Comparison of ENCODE assay signal across 12 cellular contexts in genomic region chr12:59699408-59700144, GRCh38.
A peak's percentile ranks its signal among the peaks of the same experiment; 100 is the strongest.
DNase-seq lines count a peak whose midpoint lies in the region; ATAC-seq and TF ChIP-seq lines count a peak whose summit lies in the region.
"Had no signal": no experiment of that assay in that cellular context is flagged by ENCODE, and none has a peak within 500 bp of the region (broad histone marks: within the 10 kb centered on the region; RNA-seq: fewer than 3 reads in every experiment).

No MANE protein-coding gene starts in this region.

- H3K27me3 ChIP-seq in gastroesophageal sphincter (no peaks in the 10 kb centered on the region), skeletal muscle tissue (ENCODE audit: control insufficient read depth in 3 of 3, insufficient read depth in 3 of 3, low read length in 3 of 3) (no peaks in the 10 kb centered on the region), ascending aorta (no peaks in the 10 kb centered on the region)
- H3K27me3 ChIP-seq in effector memory CD4-positive, alpha-beta T cell (replicated peaks; ENCODE audit: control insufficient read depth, insufficient read depth, low read length, poor library complexity, severe bottlenecking), result no peaks in the 10 kb centered on the region

- H3K4me3 ChIP-seq in SK-N-MC (peak overlapping the region; percentile 75), gastroesophageal sphincter (no peak overlapping the region), skeletal muscle tissue (ENCODE audit: low read length in 3 of 3) (no peak overlapping the region), ascending aorta (no peak overlapping the region)
- no peak overlapping the region for H3K4me3 ChIP-seq in effector memory CD4-positive, alpha-beta T cell (ENCODE audit: insufficient read depth, low read depth, low read length, poor library complexity, severe bottlenecking)

- H3K9ac ChIP-seq in SK-N-MC (ENCODE audit: insufficient read length) (peak overlapping the region; percentile 90), skeletal muscle tissue (ENCODE audit: low read depth in 1 of 3, low read length in 3 of 3) (no peak overlapping the region)

- DNase-seq in HCEC 1CT, result peak; percentile 92
- DNase-seq in SK-N-MC (ENCODE audit: low read depth, low spot score), result peak; percentile 73
- DNase-seq in effector memory CD4-positive, alpha-beta T cell, result no peak
- no peak for DNase-seq in ascending aorta (ENCODE audit: low spot score in 2 of 2)
- DNase-seq: activated CD8-positive, alpha-beta T cell treated with anti-CD3 and anti-CD28 coated beads, Interleukin-2, amount 10 ng/mL, durations not matched to agents 7 days and 5 days; DMS79; NCI-H526 treated with DMSO at 0.1 percent for 48 hours; occipital lobe had no signal

- peak; percentile 69 for ATAC-seq in gastroesophageal sphincter
- ATAC-seq in HG03039 (IDR thresholded peaks at IDR 0.05; ENCODE audit: unreplicated experiment), result no peak
- no peak for ATAC-seq in activated CD4-positive, CD25-positive, alpha-beta regulatory T cell treated with anti-CD3 and anti-CD28 coated beads, Interleukin-2, amount 50 U/mL, for 24 hours
- ATAC-seq: activated CD8-positive, alpha-beta T cell treated with anti-CD3 and anti-CD28 coated beads, Interleukin-2, amount 10 ng/mL, durations not matched to agents 7 days and 5 days had no signal

- peak overlapping the region; percentile 100 for H3K27ac ChIP-seq in SK-N-MC
- no peak overlapping the region for H3K27ac ChIP-seq in gastroesophageal sphincter
- H3K27ac ChIP-seq in skeletal muscle tissue (ENCODE audit: low read depth, low read length), result peak overlapping the region; percentile 20
- no peak overlapping the region for H3K27ac ChIP-seq in effector memory CD4-positive, alpha-beta T cell (ENCODE audit: insufficient read depth, low read length, poor library complexity, severe bottlenecking)
- no peak overlapping the region for H3K27ac ChIP-seq in ascending aorta

- TF ChIP-seq EP300 in gastroesophageal sphincter (IDR thresholded peaks at IDR 0.05), result no peak

- H3K36me3 ChIP-seq in SK-N-MC (ENCODE audit: insufficient read depth, low read length) (no peaks in the 10 kb centered on the region), gastroesophageal sphincter (no peaks in the 10 kb centered on the region), skeletal muscle tissue (ENCODE audit: control insufficient read depth in 3 of 3, insufficient read depth in 3 of 3, low read length in 3 of 3) (no peaks in the 10 kb centered on the region), ascending aorta (no peaks in the 10 kb centered on the region)
- H3K36me3 ChIP-seq in effector memory CD4-positive, alpha-beta T cell (ENCODE audit: control insufficient read depth, insufficient read depth, low read length), result no peaks in the 10 kb centered on the region

- no peak for TF ChIP-seq POLR2A in gastroesophageal sphincter (IDR thresholded peaks at IDR 0.05)

- 72 to 94% methylated on average over 2 of the region's 2 CpGs for WGBS in gastroesophageal sphincter (ENCODE audit: low coverage in 1 of 2), 2 donors

- TF ChIP-seq CTCF in gastroesophageal sphincter (IDR thresholded peaks at IDR 0.05), result no peak
- no peak for TF ChIP-seq CTCF in ascending aorta (IDR thresholded peaks at IDR 0.05)

- no peaks in the 10 kb centered on the region for H3K9me3 ChIP-seq in SK-N-MC (ENCODE audit: low read depth, low read length)
- no peaks in the 10 kb centered on the region for H3K9me3 ChIP-seq in gastroesophageal sphincter
- H3K9me3 ChIP-seq in skeletal muscle tissue (ENCODE audit: control insufficient read depth in 3 of 3, low read length in 3 of 3), result no peaks in the 10 kb centered on the region
- no peaks in the 10 kb centered on the region for H3K9me3 ChIP-seq in effector memory CD4-positive, alpha-beta T cell (ENCODE audit: control insufficient read depth, low read length)
- H3K9me3 ChIP-seq in ascending aorta, result no peaks in the 10 kb centered on the region

- intact Hi-C loops in ascending aorta (cut with DNase I), result no loop called here

- H3K4me1 ChIP-seq in gastroesophageal sphincter (peaks cover 0 to 10% (median 0%) of the 10 kb centered on the region in 3 donors), skeletal muscle tissue (ENCODE audit: control insufficient read depth in 3 of 3, insufficient read depth in 3 of 3, low read length in 3 of 3) (no peaks in the 10 kb centered on the region), ascending aorta (no peaks in the 10 kb centered on the region)
- H3K4me1 ChIP-seq in effector memory CD4-positive, alpha-beta T cell (ENCODE audit: control insufficient read depth, insufficient read depth, low read length, poor library complexity, severe bottlenecking), result no peaks in the 10 kb centered on the region

Comparison
In these comparisons a context has a peak if more than half of its experiments do, and no peak if none do; other contexts are left out.
1. DNase-seq: peak in HCEC 1CT (single experiment) and SK-N-MC (single experiment); none in effector memory CD4-positive, alpha-beta T cell (0 of 3) and ascending aorta (0 of 2).
2. H3K27ac ChIP-seq: peak in SK-N-MC (single experiment) and skeletal muscle tissue (single experiment); none in gastroesophageal sphincter (0 of 4), effector memory CD4-positive, alpha-beta T cell (single experiment) and ascending aorta (0 of 2).